Comparison of ENCODE assay signal across 20 cellular contexts in the genomic region with DNA sequence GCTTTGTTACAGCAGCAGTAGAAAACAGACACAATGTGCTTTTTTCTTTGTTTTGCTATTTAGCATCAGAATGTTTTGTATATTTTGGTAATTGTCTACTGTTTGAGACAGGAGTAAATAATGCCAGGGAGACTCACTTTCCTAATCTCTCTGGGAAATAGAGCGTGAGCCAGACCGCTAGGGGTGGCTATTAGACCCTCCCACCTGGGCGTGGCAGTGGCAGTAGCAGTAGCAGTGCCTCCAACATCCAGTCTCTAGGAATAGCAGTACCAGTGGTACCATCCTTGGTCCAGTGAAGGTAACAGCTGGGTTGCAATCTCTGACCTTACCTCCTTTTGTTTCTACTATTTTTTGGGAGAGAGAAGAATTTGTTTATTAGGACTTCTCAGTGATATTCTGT.
"Had no signal": no experiment of that assay in that cellular context is flagged by ENCODE, and none has a peak within 500 bp of the region (broad histone marks: within the 10 kb centered on the region; RNA-seq: fewer than 3 reads in every experiment).

No MANE protein-coding gene starts in this region.

- H3K27ac ChIP-seq: colonic mucosa, pancreas, suprapubic skin, thyroid gland, upper lobe of left lung, vagina had no signal

- DNase-seq: colonic mucosa; dermis blood vessel endothelial cell; foreskin melanocyte; head of caudate nucleus; hippocampal formation; kidney glomerular epithelial cell; mesendoderm; naive B cell; occipital lobe; pancreas; right cardiac atrium; stimulated activated CD4-positive, alpha-beta T cell treated with anti-CD3 and anti-CD28 coated beads, Interleukin-2, amount 100 ng/mL, for 48 hours; stimulated activated naive CD8-positive, alpha-beta T cell treated with anti-CD3 and anti-CD28 coated beads, Interleukin-15, Interleukin-2, amounts not matched to agents 100 U/mL and 50 U/mL, for 24 hours; thyroid gland; upper lobe of left lung had no signal

- H3K27me3 Mint-ChIP-seq: naive B cell, progenitor cell of endocrine pancreas had no signal

- H3K36me3 Mint-ChIP-seq: naive B cell had no signal

- H3K4me1 ChIP-seq: colonic mucosa, pancreas, suprapubic skin, thyroid gland, upper lobe of left lung, vagina had no signal

- H3K4me3 ChIP-seq: colonic mucosa, pancreas, smooth muscle cell, suprapubic skin, thyroid gland, upper lobe of left lung, vagina had no signal

- H3K27ac Mint-ChIP-seq: naive B cell, progenitor cell of endocrine pancreas had no signal

- H3K36me3 ChIP-seq: colonic mucosa, pancreas, suprapubic skin, thyroid gland, upper lobe of left lung, vagina had no signal

- H3K9me3 ChIP-seq: colonic mucosa, pancreas, suprapubic skin, thyroid gland, upper lobe of left lung, vagina had no signal

- ATAC-seq: pancreas; right cardiac atrium; stimulated activated naive CD8-positive, alpha-beta T cell treated with anti-CD3 and anti-CD28 coated beads, Interleukin-15, Interleukin-2, amounts not matched to agents 100 U/mL and 50 U/mL, for 24 hours had no signal

- H3K4me2 ChIP-seq: smooth muscle cell had no signal

- H3K27me3 ChIP-seq: colonic mucosa, pancreas, suprapubic skin, thyroid gland, upper lobe of left lung, vagina had no signal

- H3K4me3 Mint-ChIP-seq: naive B cell, neural crest cell had no signal

- H3K9me3 Mint-ChIP-seq: neural crest cell had no signal

- H3K4me1 Mint-ChIP-seq: naive B cell had no signal
